32 cellular contexts compared by ENCODE assay signal in the genomic region with DNA sequence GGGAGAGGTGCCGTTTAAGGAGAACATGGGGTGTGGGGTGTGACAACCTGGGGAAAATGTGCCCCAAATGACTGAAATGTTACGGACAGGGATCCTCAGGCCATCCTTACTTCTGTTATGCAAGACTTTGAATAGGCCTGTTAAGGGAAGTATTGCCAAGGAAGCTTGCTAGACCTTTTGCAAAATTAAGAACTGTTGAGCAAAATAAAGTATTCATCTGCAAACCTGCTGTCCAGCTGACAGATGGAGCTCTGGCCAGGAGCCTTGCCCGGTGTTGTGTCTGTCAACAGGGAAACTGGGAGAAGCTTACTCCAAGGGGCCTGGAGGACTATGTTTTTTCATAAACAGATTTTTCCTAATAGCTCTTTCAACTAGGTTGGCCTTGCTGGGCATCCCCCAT. TPM values are rescaled to one million over a fixed set of nuclear protein-coding genes. Genes with fewer than 3 reads are reported as not detected.
"Had no signal": no experiment of that assay in that cellular context is flagged by ENCODE, and none has a peak within 500 bp of the region (broad histone marks: within the 10 kb centered on the region; RNA-seq: fewer than 3 reads in every experiment).

No MANE protein-coding gene starts in this region.

- H3K4me1 ChIP-seq: adrenal gland, breast epithelium had no signal

- H3K27me3 ChIP-seq: adrenal gland, body of pancreas, breast epithelium, MG63, SJSA1 had no signal

- H3K9me3 ChIP-seq: adrenal gland, body of pancreas, breast epithelium, MG63, SJSA1, SK-N-SH had no signal

- H3K27ac ChIP-seq: adrenal gland, body of pancreas, breast epithelium, SJSA1 had no signal

- H3K36me3 ChIP-seq: adrenal gland, breast epithelium, MG63, SJSA1 had no signal

- H3K9ac ChIP-seq: SK-N-SH had no signal

- DNase-seq: activated CD4-positive, alpha-beta T cell treated with anti-CD3 and anti-CD28 coated beads for 36 hours; activated CD4-positive, alpha-beta T cell treated with anti-CD3 and anti-CD28 coated beads, Interleukin-2, amount 10 ng/mL, durations not matched to agents 7 days and 5 days; activated CD4-positive, alpha-beta T cell treated with anti-CD3 and anti-CD28 coated beads, Interleukin-2, amount 50 U/mL, for 48 hours; activated CD8-positive, alpha-beta memory T cell treated with anti-CD3 and anti-CD28 coated beads, Interleukin-2, amount 50 U/mL, for 4 hours; activated gamma-delta T cell treated with Interleukin-2 at 50 U/mL for 16 hours; activated naive CD4-positive, alpha-beta T cell treated with anti-CD3 and anti-CD28 coated beads for 36 hours; activated T-cell treated with anti-CD3 and anti-CD28 coated beads for 4 hours; activated T-cell treated with anti-CD3 and anti-CD28 coated beads, Interleukin-2, amount 50 U/mL, for 4 hours; adrenal gland; body of pancreas; caudate nucleus; Kasumi-1; KG1; MG63; NCI-H1048; NCI-H1105 treated with DMSO at 0.1 percent for 48 hours; NCI-H1436; NCI-H1694; NCI-H1930; NCI-H2081 treated with DMSO at 0.1 percent for 48 hours; NCI-H345; NCI-H524 treated with DMSO at 0.1 percent for 48 hours; RPMI8226; SHP77 treated with DMSO at 0.1 percent for 48 hours; SK-N-SH had no signal

- H3K4me3 ChIP-seq: adrenal gland, body of pancreas, breast epithelium, MG63, SJSA1 had no signal

- ATAC-seq: activated CD4-positive, alpha-beta T cell treated with anti-CD3 and anti-CD28 coated beads for 36 hours; activated CD4-positive, CD25-positive, alpha-beta regulatory T cell treated with anti-CD3 and anti-CD28 coated beads, Interleukin-2, amount 50 U/mL, for 24 hours; activated naive CD4-positive, alpha-beta T cell treated with anti-CD3 and anti-CD28 coated beads, Interleukin-2, amount 50 U/mL, for 72 hours; activated T-cell treated with anti-CD3 and anti-CD28 coated beads, Interleukin-2, amount 50 U/mL, for 4 hours; body of pancreas; Panc1 had no signal

- H3K4me2 ChIP-seq: SK-N-SH had no signal

RNA-seq across cellular contexts. Expression of gene FAT3, which starts 48.0 kb away (rescaled TPM):
- total RNA-seq: activated CD4-positive, alpha-beta T cell treated with anti-CD3 and anti-CD28 coated beads for 36 hours; activated CD4-positive, alpha-beta T cell treated with anti-CD3 and anti-CD28 coated beads, Interleukin-2, amount 10 ng/mL, durations not matched to agents 7 days and 5 days; activated naive CD4-positive, alpha-beta T cell treated with anti-CD3 and anti-CD28 coated beads for 36 hours; activated naive CD4-positive, alpha-beta T cell treated with anti-CD3 and anti-CD28 coated beads, Interleukin-2, amount 50 U/mL, for 72 hours; activated T-helper 1 cell treated with anti-CD3 and anti-CD28 coated beads, Interleukin-12 subunit alpha, Interleukin-12 subunit beta, Interleukin-2, Interleukin-4 antibody, amounts not matched to agents 30 ng/mL and 10 ng/mL and 1 ng/mL, durations not matched to agents 14 hours and 24 hours and 36 hours; NCI-H460 had no signal
